In the genomic region with DNA sequence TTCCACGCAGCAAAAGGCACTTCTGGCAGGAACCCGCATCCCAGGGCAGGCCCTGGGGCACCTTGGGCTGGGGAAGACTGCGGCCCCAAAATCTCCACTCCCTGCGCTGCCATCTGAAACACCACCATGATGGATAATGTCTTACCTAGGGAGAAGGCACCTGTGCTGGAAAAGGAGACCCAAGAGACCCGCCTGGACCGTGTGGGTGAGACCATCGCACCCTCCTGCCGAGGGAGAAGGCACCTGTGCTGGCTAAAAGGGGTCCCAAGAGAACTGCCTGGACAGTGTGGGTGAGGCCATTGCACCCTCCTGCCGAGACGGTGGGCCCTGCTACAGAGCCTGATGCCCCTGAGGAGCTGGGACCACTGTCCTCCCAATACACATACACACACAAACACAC, we compare ENCODE assay signal across 28 cellular contexts. TPM values are rescaled to one million over a fixed set of nuclear protein-coding genes. Genes with fewer than 3 reads are reported as not detected.
DNase-seq lines count a peak whose midpoint lies in the region; ATAC-seq and TF ChIP-seq lines count a peak whose summit lies in the region.
"Had no signal": no experiment of that assay in that cellular context is flagged by ENCODE, and none has a peak within 500 bp of the region (broad histone marks: within the 10 kb centered on the region; RNA-seq: fewer than 3 reads in every experiment).

No MANE protein-coding gene starts in this region.

- no peak overlapping the region for H3K4me3 Mint-ChIP-seq in T-helper 1 cell treated with Interleukin-12 subunit alpha and Interleukin-12 subunit beta and Interleukin-4 antibody, amounts not matched to agents 30 μg/mL and 1 μg/mL, for 36 hours
- no peak overlapping the region for H3K4me3 Mint-ChIP-seq in endodermal cell
- H3K4me3 Mint-ChIP-seq in naive thymus-derived CD8-positive, alpha-beta T cell, result peak overlapping the region in 2 of 10 donors; percentile 3 to 28
- H3K4me3 Mint-ChIP-seq: activated naive CD4-positive, alpha-beta T cell treated with anti-CD3 and anti-CD28 coated beads, Interleukin-2, amount 10 ng/mL, durations not matched to agents 7 days and 5 days; stimulated activated naive CD8-positive, alpha-beta T cell treated with anti-CD3 and anti-CD28 coated beads, Interleukin-15, amount 100 ng/mL, for 72 hours had no signal

- peaks cover 4% of the 10 kb centered on the region for H3K36me3 Mint-ChIP-seq in T-helper 1 cell treated with Interleukin-12 subunit alpha and Interleukin-12 subunit beta and Interleukin-4 antibody, amounts not matched to agents 30 μg/mL and 1 μg/mL, for 36 hours (ENCODE audit: low read depth)
- no peaks in the 10 kb centered on the region for H3K36me3 Mint-ChIP-seq in endodermal cell (ENCODE audit: low read depth)
- H3K36me3 Mint-ChIP-seq in naive thymus-derived CD8-positive, alpha-beta T cell, result no peaks in the 10 kb centered on the region
- H3K36me3 Mint-ChIP-seq: activated naive CD4-positive, alpha-beta T cell treated with anti-CD3 and anti-CD28 coated beads, Interleukin-2, amount 10 ng/mL, durations not matched to agents 7 days and 5 days; CD8-positive, alpha-beta memory T cell had no signal

- POLR2A ChIA-PET in OCI-LY7 (lab: Charles Lee), result interaction anchor here (1.2 to 1.5 kb wide), 2 partner anchors 8 to 13 kb away, joined by 3 to 6 read pairs; no protein-coding TSS in a partner anchor
- POLR2A ChIA-PET in naive thymus-derived CD8-positive, alpha-beta T cell (lab: Charles Lee), result no interaction called here

- H3K9me3 ChIP-seq in OCI-LY7 (ENCODE audit: low read length) (peaks cover 6% of the 10 kb centered on the region; the same call in 1 of the 2 replicates), endodermal cell (ENCODE audit: control insufficient read depth, low read length) (peaks cover 6% of the 10 kb centered on the region), spleen (peaks cover 0 to 3% (median 0%) of the 10 kb centered on the region in 8 donors)
- H3K9me3 ChIP-seq: lower lobe of right lung, mucosa of descending colon, neutrophil, psoas muscle had no signal

- H3K27ac ChIP-seq in OCI-LY7 (ENCODE audit: low read depth, low read length, poor library complexity, severe bottlenecking) (peak overlapping the region; percentile 47), endodermal cell (ENCODE audit: low read depth, low read length) (no peak overlapping the region), spleen (no peak overlapping the region)
- H3K27ac ChIP-seq: 22Rv1, coronary artery, KMS-11, lower lobe of right lung, neutrophil, psoas muscle, tibial artery had no signal

- H3K79me2 ChIP-seq in OCI-LY7 (ENCODE audit: insufficient read depth, low read depth, low read length), result no peaks in the 10 kb centered on the region

- peak overlapping the region; percentile 60 for H3K4me2 ChIP-seq in OCI-LY7 (ENCODE audit: low read length)
- H3K4me2 ChIP-seq: KMS-11 had no signal

- no peak for TF ChIP-seq POLR2A in spleen (IDR thresholded peaks at IDR 0.05)

- H3K27ac Mint-ChIP-seq in T-helper 1 cell treated with Interleukin-12 subunit alpha and Interleukin-12 subunit beta and Interleukin-4 antibody, amounts not matched to agents 30 μg/mL and 1 μg/mL, for 36 hours, result peak overlapping the region; percentile 6
- no peak overlapping the region for H3K27ac Mint-ChIP-seq in endodermal cell
- H3K27ac Mint-ChIP-seq in naive thymus-derived CD8-positive, alpha-beta T cell, result peak overlapping the region in 5 of 10 donors; percentile 49 to 90 (median 79)

- no peak overlapping the region for H3K9ac ChIP-seq in endodermal cell (ENCODE audit: extremely low read depth, low read length, poor library complexity, severe bottlenecking)
- H3K9ac ChIP-seq: KMS-11 had no signal

- H3K4me1 Mint-ChIP-seq in T-helper 1 cell treated with Interleukin-12 subunit alpha and Interleukin-12 subunit beta and Interleukin-4 antibody, amounts not matched to agents 30 μg/mL and 1 μg/mL, for 36 hours (ENCODE audit: low read depth), result peaks cover 17% of the 10 kb centered on the region
- H3K4me1 Mint-ChIP-seq in endodermal cell, result peaks cover 10% of the 10 kb centered on the region
- H3K4me1 Mint-ChIP-seq in naive thymus-derived CD8-positive, alpha-beta T cell, result peaks cover 22 to 48% (median 32%) of the 10 kb centered on the region in 4 donors

- H3K27me3 ChIP-seq in endodermal cell (ENCODE audit: control insufficient read depth, insufficient read depth, low read length, poor library complexity, severe bottlenecking), result no peaks in the 10 kb centered on the region
- H3K27me3 ChIP-seq in spleen (replicated peaks in 1 of 7), result peaks cover 0 to 29% (median 5%) of the 10 kb centered on the region in 7 donors

- H3K9me3 Mint-ChIP-seq in T-helper 1 cell treated with Interleukin-12 subunit alpha and Interleukin-12 subunit beta and Interleukin-4 antibody, amounts not matched to agents 30 μg/mL and 1 μg/mL, for 36 hours, result peaks cover 4% of the 10 kb centered on the region
- H3K9me3 Mint-ChIP-seq in endodermal cell, result peaks cover 7% of the 10 kb centered on the region
- no peaks in the 10 kb centered on the region for H3K9me3 Mint-ChIP-seq in naive thymus-derived CD8-positive, alpha-beta T cell
- H3K9me3 Mint-ChIP-seq: activated naive CD4-positive, alpha-beta T cell treated with anti-CD3 and anti-CD28 coated beads, Interleukin-2, amount 10 ng/mL, durations not matched to agents 7 days and 5 days; stimulated activated naive CD8-positive, alpha-beta T cell treated with anti-CD3 and anti-CD28 coated beads, Interleukin-15, amount 100 ng/mL, for 72 hours had no signal

- CTCF ChIA-PET in OCI-LY7 (lab: Charles Lee; ENCODE audit: unreplicated experiment), result no interaction called here

- H3K9me2 ChIP-seq in OCI-LY7 (ENCODE audit: insufficient read depth, low read length), result no peaks in the 10 kb centered on the region

- 87 to 88% methylated on average over 8 to 10 of the region's 10 CpGs for WGBS in endodermal cell (ENCODE audit: insufficient coverage in 1 of 2, insufficient read length in 1 of 2), 2 experiments
- WGBS in spleen, 5 donors, result 83 to 93% (median 87%) methylated on average over 7 to 10 of the region's 10 CpGs

- H3K4me1 ChIP-seq in OCI-LY7 (ENCODE audit: insufficient read depth, low read length, poor library complexity, severe bottlenecking) (peaks cover 59% of the 10 kb centered on the region), endodermal cell (ENCODE audit: control insufficient read depth, insufficient read depth, low read length) (peaks cover 10% of the 10 kb centered on the region), spleen (peaks cover 16 to 39% (median 29%) of the 10 kb centered on the region in 6 donors)
- H3K4me1 ChIP-seq: psoas muscle had no signal

- intact Hi-C loops in OCI-LY7 (cut with micrococcal nuclease; ENCODE audit: unreplicated experiment) (loop anchor here (5.0 kb wide), 1 partner anchor 513 kb away; no protein-coding TSS in a partner anchor), spleen (cut with DNase I; ENCODE audit: low total_unique reads) (no loop called here)

- peaks cover 36% of the 10 kb centered on the region for H3K27me3 Mint-ChIP-seq in T-helper 1 cell treated with Interleukin-12 subunit alpha and Interleukin-12 subunit beta and Interleukin-4 antibody, amounts not matched to agents 30 μg/mL and 1 μg/mL, for 36 hours (ENCODE audit: low read depth)
- peaks cover 6% of the 10 kb centered on the region for H3K27me3 Mint-ChIP-seq in endodermal cell (ENCODE audit: insufficient read depth)
- peaks cover 0 to 10% (median 0%) of the 10 kb centered on the region in 5 donors for H3K27me3 Mint-ChIP-seq in naive thymus-derived CD8-positive, alpha-beta T cell

- no peak for ATAC-seq in GM21576 (IDR thresholded peaks at IDR 0.05; ENCODE audit: unreplicated experiment)
- ATAC-seq in naive thymus-derived CD8-positive, alpha-beta T cell, result no peak

- peak overlapping the region; percentile 92 for H2AFZ ChIP-seq in OCI-LY7 (ENCODE audit: low read length)

- TF ChIP-seq CTCF in OCI-LY7 (conservative IDR thresholded peaks at IDR 0.05; ENCODE audit: low read length) (no peak), endodermal cell (conservative IDR thresholded peaks at IDR 0.05) (no peak), spleen (IDR thresholded peaks at IDR 0.05 in 8 of 11, conservative IDR thresholded peaks at IDR 0.05 in 3 of 11) (no peak)

- peak overlapping the region; percentile 28 for H3K4me3 ChIP-seq in OCI-LY7 (ENCODE audit: low read depth, low read length, poor library complexity, severe bottlenecking)
- no peak overlapping the region for H3K4me3 ChIP-seq in endodermal cell (ENCODE audit: low read length)
- no peak overlapping the region for H3K4me3 ChIP-seq in spleen
- H3K4me3 ChIP-seq: coronary artery, lower lobe of right lung, mucosa of descending colon, psoas muscle, tibial artery had no signal

- BruUV-seq in OCI-LY7 (replicated peaks; lab: Mats Ljungman, UMichigan), result no TSS peak

- DNase-seq in T-helper 1 cell (no peak), OCI-LY7 (ENCODE audit: low spot score) (peak; percentile 45), endodermal cell (peak; percentile 42), spleen (peak; percentile 68), NCI-H748 treated with DMSO at 0.1 percent for 48 hours (lab: John Stamatoyannopoulos, UW) (no peak)
- DNase-seq in naive thymus-derived CD8-positive, alpha-beta T cell, result no peak
- DNase-seq: activated CD4-positive, alpha-beta T cell treated with anti-CD3 and anti-CD28 coated beads, Interleukin-2, amount 50 U/mL, for 1 hour; activated naive CD4-positive, alpha-beta T cell treated with anti-CD3 and anti-CD28 coated beads, Interleukin-2, amount 10 ng/mL, durations not matched to agents 7 days and 5 days; aorta; CD8-positive, alpha-beta memory T cell; DMS153; H9; kidney glomerular epithelial cell; lower lobe of right lung; mucosa of descending colon; NCI-H1436; NCI-H2081 treated with DMSO at 0.1 percent for 48 hours; NCI-H345; NCI-H774; psoas muscle; stimulated activated naive CD8-positive, alpha-beta T cell treated with anti-CD3 and anti-CD28 coated beads, Interleukin-15, amount 100 ng/mL, for 72 hours; tibial artery had no signal

- H3K36me3 ChIP-seq in OCI-LY7 (ENCODE audit: insufficient read depth, low read length) (no peaks in the 10 kb centered on the region), endodermal cell (ENCODE audit: control insufficient read depth, insufficient read depth, low read length) (no peaks in the 10 kb centered on the region), spleen (no peaks in the 10 kb centered on the region)
- H3K36me3 ChIP-seq: lower lobe of right lung, neutrophil, tibial artery had no signal

- no peaks in the 10 kb centered on the region for H4K20me1 ChIP-seq in OCI-LY7 (ENCODE audit: insufficient read depth, low read length)

RNA-seq across cellular contexts. Expression of a gene that starts 24.8 kb away (rescaled TPM):
- 32.7 and 39.4 TPM in 2 replicates for total RNA-seq in OCI-LY7 (2014; rRNA removed; shearing (Covaris generic))
- total RNA-seq in OCI-LY7 (2022) (43.4 and 51.6 TPM in 2 replicates), endodermal cell (100 to 1,000 TPM in 1 of 2 donors, 10 to 100 TPM in 1; 99.7 to 114 TPM), spleen (100 to 1,000 TPM in 3 of 7 donors, 10 to 100 TPM in 4; 66.9 to 110 (median 96.4) TPM)
- 35.2 TPM for polyA plus RNA-seq in endodermal cell (2013, experiment 1 of 2)
- 35.8 TPM for polyA plus RNA-seq in endodermal cell (2013, experiment 2 of 2)
- polyA plus RNA-seq in spleen, result 100 to 1,000 TPM in 2 of 3 donors, 10 to 100 TPM in 1; 56.6 to 120 (median 102) TPM
- total RNA-seq in naive thymus-derived CD8-positive, alpha-beta T cell, result 100 to 1,000 TPM; 114 to 121 TPM
- 1 to 10 TPM; 1.8 to 7.6 (median 5.1) TPM for polyA plus RNA-seq in naive thymus-derived CD8-positive, alpha-beta T cell

RNA-seq across cellular contexts. Expression of a gene that starts 59.4 kb away (rescaled TPM):
- total RNA-seq in OCI-LY7 (2014; rRNA removed; shearing (Covaris generic)), result not detected in 2 replicates
- total RNA-seq in OCI-LY7 (2022) (2.1 and 2.8 TPM in 2 replicates), endodermal cell (10 to 100 TPM; 15.8 to 31.0 TPM), spleen (10 to 100 TPM in 1 of 7 donors, 1 to 10 TPM in 6; 2.7 to 11.7 (median 8.3) TPM)
- 16.1 TPM for polyA plus RNA-seq in endodermal cell (2013, experiment 1 of 2)
- polyA plus RNA-seq in endodermal cell (2013, experiment 2 of 2), result 14.1 TPM
- polyA plus RNA-seq in spleen, result 1 to 10 TPM; 3.0 to 3.7 (median 3.2) TPM
- 1 to 10 TPM; 5.1 to 5.5 TPM for total RNA-seq in naive thymus-derived CD8-positive, alpha-beta T cell
- polyA plus RNA-seq in naive thymus-derived CD8-positive, alpha-beta T cell, result 1 to 10 TPM in 2 of 3 donors, under 1 TPM in 1; 0.61 to 3.1 (median 1.4) TPM

Comparison
In these comparisons a context has a peak if more than half of its experiments do, and no peak if none do; other contexts are left out.
1. DNase-seq: peak in OCI-LY7 (single experiment), endodermal cell (single experiment) and spleen (single experiment); none in T-helper 1 cell (0 of 5), naive thymus-derived CD8-positive, alpha-beta T cell (0 of 10) and NCI-H748 treated with DMSO at 0.1 percent for 48 hours (single experiment).